ENCODE assay signal across 1 cellular context in the genomic region with DNA sequence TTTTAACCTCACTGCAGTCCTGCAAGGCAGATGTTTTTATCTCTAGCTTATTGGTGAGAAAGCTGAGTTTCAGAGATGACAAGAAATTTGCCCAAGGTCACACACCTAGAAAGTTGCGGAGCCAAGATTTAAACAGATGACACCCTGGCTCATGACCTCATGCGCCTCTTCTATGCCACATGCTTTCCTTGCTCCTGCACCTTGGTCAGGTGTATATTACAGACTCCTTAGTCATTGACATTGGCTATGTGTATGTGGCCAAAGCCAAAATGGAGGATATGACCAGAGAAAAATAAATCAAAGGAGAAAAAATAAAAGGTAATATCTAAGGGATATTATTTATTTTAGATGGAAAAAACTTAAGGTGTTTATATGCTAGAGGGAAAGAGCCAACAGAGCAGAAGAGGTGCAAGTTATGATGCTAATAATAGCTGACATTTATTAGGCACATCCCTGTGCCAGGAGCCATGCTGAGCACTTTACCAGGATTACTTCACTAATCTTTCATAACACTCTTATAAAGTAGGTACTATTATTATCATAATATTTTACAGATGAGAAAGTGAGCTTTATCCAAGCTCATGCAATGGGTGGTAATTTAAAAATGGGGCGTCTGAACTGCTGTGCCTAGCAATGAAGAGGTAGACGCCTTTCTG.
TF ChIP-seq lines count a peak whose summit lies in the region.

No MANE protein-coding gene starts in this region.

TF ChIP-seq in GM23338, 12 proteins besides CTCF, POLR2A, EP300 and RAD21:
- TF ChIP-seq, protein P1, sequence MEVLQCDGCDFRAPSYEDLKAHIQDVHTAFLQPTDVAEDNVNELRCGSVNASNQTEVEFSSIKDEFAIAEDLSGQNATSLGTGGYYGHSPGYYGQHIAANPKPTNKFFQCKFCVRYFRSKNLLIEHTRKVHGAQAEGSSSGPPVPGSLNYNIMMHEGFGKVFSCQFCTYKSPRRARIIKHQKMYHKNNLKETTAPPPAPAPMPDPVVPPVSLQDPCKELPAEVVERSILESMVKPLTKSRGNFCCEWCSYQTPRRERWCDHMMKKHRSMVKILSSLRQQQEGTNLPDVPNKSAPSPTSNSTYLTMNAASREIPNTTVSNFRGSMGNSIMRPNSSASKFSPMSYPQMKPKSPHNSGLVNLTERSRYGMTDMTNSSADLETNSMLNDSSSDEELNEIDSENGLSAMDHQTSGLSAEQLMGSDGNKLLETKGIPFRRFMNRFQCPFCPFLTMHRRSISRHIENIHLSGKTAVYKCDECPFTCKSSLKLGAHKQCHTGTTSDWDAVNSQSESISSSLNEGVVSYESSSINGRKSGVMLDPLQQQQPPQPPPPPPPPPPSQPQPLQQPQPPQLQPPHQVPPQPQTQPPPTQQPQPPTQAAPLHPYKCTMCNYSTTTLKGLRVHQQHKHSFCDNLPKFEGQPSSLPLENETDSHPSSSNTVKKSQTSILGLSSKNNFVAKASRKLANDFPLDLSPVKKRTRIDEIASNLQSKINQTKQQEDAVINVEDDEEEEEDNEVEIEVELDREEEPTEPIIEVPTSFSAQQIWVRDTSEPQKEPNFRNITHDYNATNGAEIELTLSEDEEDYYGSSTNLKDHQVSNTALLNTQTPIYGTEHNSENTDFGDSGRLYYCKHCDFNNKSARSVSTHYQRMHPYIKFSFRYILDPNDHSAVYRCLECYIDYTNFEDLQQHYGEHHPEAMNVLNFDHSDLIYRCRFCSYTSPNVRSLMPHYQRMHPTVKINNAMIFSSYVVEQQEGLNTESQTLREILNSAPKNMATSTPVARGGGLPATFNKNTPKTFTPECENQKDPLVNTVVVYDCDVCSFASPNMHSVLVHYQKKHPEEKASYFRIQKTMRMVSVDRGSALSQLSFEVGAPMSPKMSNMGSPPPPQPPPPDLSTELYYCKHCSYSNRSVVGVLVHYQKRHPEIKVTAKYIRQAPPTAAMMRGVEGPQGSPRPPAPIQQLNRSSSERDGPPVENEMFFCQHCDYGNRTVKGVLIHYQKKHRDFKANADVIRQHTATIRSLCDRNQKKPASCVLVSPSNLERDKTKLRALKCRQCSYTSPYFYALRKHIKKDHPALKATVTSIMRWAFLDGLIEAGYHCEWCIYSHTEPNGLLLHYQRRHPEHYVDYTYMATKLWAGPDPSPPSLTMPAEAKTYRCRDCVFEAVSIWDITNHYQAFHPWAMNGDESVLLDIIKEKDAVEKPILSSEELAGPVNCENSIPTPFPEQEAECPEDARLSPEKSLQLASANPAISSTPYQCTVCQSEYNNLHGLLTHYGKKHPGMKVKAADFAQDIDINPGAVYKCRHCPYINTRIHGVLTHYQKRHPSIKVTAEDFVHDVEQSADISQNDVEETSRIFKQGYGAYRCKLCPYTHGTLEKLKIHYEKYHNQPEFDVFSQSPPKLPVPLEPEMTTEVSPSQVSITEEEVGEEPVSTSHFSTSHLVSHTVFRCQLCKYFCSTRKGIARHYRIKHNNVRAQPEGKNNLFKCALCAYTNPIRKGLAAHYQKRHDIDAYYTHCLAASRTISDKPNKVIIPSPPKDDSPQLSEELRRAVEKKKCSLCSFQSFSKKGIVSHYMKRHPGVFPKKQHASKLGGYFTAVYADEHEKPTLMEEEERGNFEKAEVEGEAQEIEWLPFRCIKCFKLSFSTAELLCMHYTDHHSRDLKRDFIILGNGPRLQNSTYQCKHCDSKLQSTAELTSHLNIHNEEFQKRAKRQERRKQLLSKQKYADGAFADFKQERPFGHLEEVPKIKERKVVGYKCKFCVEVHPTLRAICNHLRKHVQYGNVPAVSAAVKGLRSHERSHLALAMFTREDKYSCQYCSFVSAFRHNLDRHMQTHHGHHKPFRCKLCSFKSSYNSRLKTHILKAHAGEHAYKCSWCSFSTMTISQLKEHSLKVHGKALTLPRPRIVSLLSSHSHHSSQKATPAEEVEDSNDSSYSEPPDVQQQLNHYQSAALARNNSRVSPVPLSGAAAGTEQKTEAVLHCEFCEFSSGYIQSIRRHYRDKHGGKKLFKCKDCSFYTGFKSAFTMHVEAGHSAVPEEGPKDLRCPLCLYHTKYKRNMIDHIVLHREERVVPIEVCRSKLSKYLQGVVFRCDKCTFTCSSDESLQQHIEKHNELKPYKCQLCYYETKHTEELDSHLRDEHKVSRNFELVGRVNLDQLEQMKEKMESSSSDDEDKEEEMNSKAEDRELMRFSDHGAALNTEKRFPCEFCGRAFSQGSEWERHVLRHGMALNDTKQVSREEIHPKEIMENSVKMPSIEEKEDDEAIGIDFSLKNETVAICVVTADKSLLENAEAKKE (CRISPR knock-in tag; IDR thresholded peaks at IDR 0.05): no peak
- no peak for TF ChIP-seq JUNB (IDR thresholded peaks at IDR 0.05; ENCODE audit: unreplicated experiment)
- TF ChIP-seq NANOG (IDR thresholded peaks at IDR 0.05; ENCODE audit: borderline replicate concordance): no peak
- TF ChIP-seq, protein P2, sequence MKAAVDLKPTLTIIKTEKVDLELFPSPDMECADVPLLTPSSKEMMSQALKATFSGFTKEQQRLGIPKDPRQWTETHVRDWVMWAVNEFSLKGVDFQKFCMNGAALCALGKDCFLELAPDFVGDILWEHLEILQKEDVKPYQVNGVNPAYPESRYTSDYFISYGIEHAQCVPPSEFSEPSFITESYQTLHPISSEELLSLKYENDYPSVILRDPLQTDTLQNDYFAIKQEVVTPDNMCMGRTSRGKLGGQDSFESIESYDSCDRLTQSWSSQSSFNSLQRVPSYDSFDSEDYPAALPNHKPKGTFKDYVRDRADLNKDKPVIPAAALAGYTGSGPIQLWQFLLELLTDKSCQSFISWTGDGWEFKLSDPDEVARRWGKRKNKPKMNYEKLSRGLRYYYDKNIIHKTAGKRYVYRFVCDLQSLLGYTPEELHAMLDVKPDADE (IDR thresholded peaks at IDR 0.05): no peak
- TF ChIP-seq POLR2AphosphoS5 (IDR thresholded peaks at IDR 0.05; ENCODE audit: low read depth): no peak
- TF ChIP-seq EZH2 (IDR thresholded peaks at IDR 0.05; ENCODE audit: low read depth, unreplicated experiment): no peak
- no peak for TF ChIP-seq ZNF331 (CRISPR knock-in tag; IDR thresholded peaks at IDR 0.05; ENCODE audit: low read depth)
